Comparison of ENCODE assay signal across 20 cellular contexts in genomic region chr15:81146454-81146853, GRCh38. TPM values are rescaled to one million over a fixed set of nuclear protein-coding genes. Genes with fewer than 3 reads are reported as not detected.
DNase-seq lines count a peak whose midpoint lies in the region; ATAC-seq and TF ChIP-seq lines count a peak whose summit lies in the region.
"Had no signal": no experiment of that assay in that cellular context is flagged by ENCODE, and none has a peak within 500 bp of the region (broad histone marks: within the 10 kb centered on the region; RNA-seq: fewer than 3 reads in every experiment).

No MANE protein-coding gene starts in this region.

- H3K36me3 ChIP-seq in adipocyte (ENCODE audit: control insufficient read depth, insufficient read depth, low read length, severe bottlenecking), result no peaks in the 10 kb centered on the region
- H3K36me3 ChIP-seq in upper lobe of right lung, result no peaks in the 10 kb centered on the region
- no peaks in the 10 kb centered on the region for H3K36me3 ChIP-seq in testis (ENCODE audit: low read depth, missing control alignments)
- H3K36me3 ChIP-seq: BE2C, BLaER1 had no signal

- DNase-seq in AML-193 (lab: John Stamatoyannopoulos, UW), result peak; percentile 13 to 33
- DNase-seq in adipocyte (ENCODE audit: low read depth), result peak; percentile 62
- DNase-seq in fibroblast of gingiva (ENCODE audit: low read depth), result peak; percentile 29
- no peak for DNase-seq in upper lobe of right lung
- no peak for DNase-seq in effector CD4-positive, alpha-beta T cell
- no peak for DNase-seq in activated CD8-positive, alpha-beta T cell treated with anti-CD3 and anti-CD28 coated beads for 36 hours
- no peak for DNase-seq in amniotic stem cell (lab: John Stamatoyannopoulos, UW)
- no peak for DNase-seq in testis
- DNase-seq: 8988T; BE2C; C1 segment of cervical spinal cord; Caco-2; Calu3; CD4-positive, alpha-beta memory T cell; CD4-positive, CD25-positive, alpha-beta regulatory T cell; CD8-positive, alpha-beta memory T cell; DMS79 treated with DMSO at 0.1 percent for 48 hours; GF-D8 had no signal

- POLR2A ChIA-PET in activated CD8-positive, alpha-beta T cell treated with anti-CD3 and anti-CD28 coated beads for 36 hours (lab: Charles Lee), result no interaction called here

- no peak overlapping the region for H3K27ac Mint-ChIP-seq in activated CD8-positive, alpha-beta T cell treated with anti-CD3 and anti-CD28 coated beads for 36 hours
- H3K27ac Mint-ChIP-seq: CD14-positive monocyte; CD4-positive, CD25-positive, alpha-beta regulatory T cell had no signal

- no peak overlapping the region for H3K27ac ChIP-seq in upper lobe of right lung
- H3K27ac ChIP-seq in testis, result no peak overlapping the region
- H3K27ac ChIP-seq: BLaER1 had no signal

- H3K4me3 ChIP-seq in adipocyte (ENCODE audit: low read length), result no peak overlapping the region
- no peak overlapping the region for H3K4me3 ChIP-seq in upper lobe of right lung
- no peak overlapping the region for H3K4me3 ChIP-seq in testis
- H3K4me3 ChIP-seq: BLaER1 had no signal

- H3K4me3 Mint-ChIP-seq in activated CD8-positive, alpha-beta T cell treated with anti-CD3 and anti-CD28 coated beads for 36 hours, result no peak overlapping the region
- H3K4me3 Mint-ChIP-seq: CD14-positive monocyte; CD4-positive, alpha-beta memory T cell; CD4-positive, CD25-positive, alpha-beta regulatory T cell; CD8-positive, alpha-beta memory T cell had no signal

- no peak for TF ChIP-seq POLR2A in testis (IDR thresholded peaks at IDR 0.05)

- CTCF ChIA-PET in activated CD8-positive, alpha-beta T cell treated with anti-CD3 and anti-CD28 coated beads for 36 hours (lab: Charles Lee), result interaction anchor here (1.1 to 1.7 kb wide), 3 partner anchors 9 to 120 kb away, joined by 3 to 9 read pairs (median 4); no protein-coding TSS in a partner anchor

- peak; percentile 41 for ATAC-seq in upper lobe of right lung
- no peak for ATAC-seq in activated CD8-positive, alpha-beta T cell treated with anti-CD3 and anti-CD28 coated beads for 36 hours

- peaks cover 7% of the 10 kb centered on the region for H3K27me3 Mint-ChIP-seq in activated CD8-positive, alpha-beta T cell treated with anti-CD3 and anti-CD28 coated beads for 36 hours

- H3K9ac ChIP-seq in adipocyte (ENCODE audit: low read length), result no peak overlapping the region
- H3K9ac ChIP-seq: BLaER1 had no signal

- WGBS in testis, 2 donors, result 85 to 87% methylated on average over 1 of the region's 1 CpG

- no peak for TF ChIP-seq CTCF in upper lobe of right lung (IDR thresholded peaks at IDR 0.05)
- no peak for TF ChIP-seq CTCF in activated CD8-positive, alpha-beta T cell treated with anti-CD3 and anti-CD28 coated beads for 36 hours (IDR thresholded peaks at IDR 0.05)
- TF ChIP-seq CTCF in testis (IDR thresholded peaks at IDR 0.05), result no peak

- intact Hi-C loops in upper lobe of right lung (cut with DNase I) (no loop called here), testis (cut with DNase I; ENCODE audit: low total_unique reads) (no loop called here)
- intact Hi-C loops in activated CD8-positive, alpha-beta T cell treated with anti-CD3 and anti-CD28 coated beads for 36 hours (cut with micrococcal nuclease), result no loop called here

- H3K9me3 ChIP-seq in adipocyte (ENCODE audit: control insufficient read depth, low read length), result no peaks in the 10 kb centered on the region
- no peaks in the 10 kb centered on the region for H3K9me3 ChIP-seq in upper lobe of right lung
- no peaks in the 10 kb centered on the region for H3K9me3 ChIP-seq in testis
- H3K9me3 ChIP-seq: BE2C, BLaER1, Caco-2 had no signal

- no peaks in the 10 kb centered on the region for H3K36me3 Mint-ChIP-seq in activated CD8-positive, alpha-beta T cell treated with anti-CD3 and anti-CD28 coated beads for 36 hours (ENCODE audit: low read depth)
- H3K36me3 Mint-ChIP-seq: CD14-positive monocyte; CD4-positive, alpha-beta memory T cell; CD4-positive, CD25-positive, alpha-beta regulatory T cell; CD8-positive, alpha-beta memory T cell had no signal

- H3K27me3 ChIP-seq in adipocyte (replicated peaks; ENCODE audit: control insufficient read depth, insufficient read depth, low read length), result no peaks in the 10 kb centered on the region
- H3K27me3 ChIP-seq in upper lobe of right lung, result no peaks in the 10 kb centered on the region
- H3K27me3 ChIP-seq in testis, result no peaks in the 10 kb centered on the region
- H3K27me3 ChIP-seq: BE2C, BLaER1 had no signal

- H3K4me1 Mint-ChIP-seq in activated CD8-positive, alpha-beta T cell treated with anti-CD3 and anti-CD28 coated beads for 36 hours (ENCODE audit: low read depth), result no peaks in the 10 kb centered on the region
- H3K4me1 Mint-ChIP-seq: CD4-positive, alpha-beta memory T cell; CD4-positive, CD25-positive, alpha-beta regulatory T cell; CD8-positive, alpha-beta memory T cell had no signal

- H3K4me1 ChIP-seq in adipocyte (ENCODE audit: control insufficient read depth, insufficient read depth, low read length) (peaks cover 21% of the 10 kb centered on the region), upper lobe of right lung (no peaks in the 10 kb centered on the region), testis (no peaks in the 10 kb centered on the region)
- H3K4me1 ChIP-seq: BE2C, Caco-2 had no signal

- no peaks in the 10 kb centered on the region for H3K9me3 Mint-ChIP-seq in activated CD8-positive, alpha-beta T cell treated with anti-CD3 and anti-CD28 coated beads for 36 hours
- H3K9me3 Mint-ChIP-seq: CD4-positive, alpha-beta memory T cell; CD4-positive, CD25-positive, alpha-beta regulatory T cell; CD8-positive, alpha-beta memory T cell had no signal

RNA-seq across cellular contexts. Expression of gene CFAP161, which starts 12.4 kb away (rescaled TPM):
- total RNA-seq in upper lobe of right lung, result 1.3 TPM
- not detected for total RNA-seq in activated CD8-positive, alpha-beta T cell treated with anti-CD3 and anti-CD28 coated beads for 36 hours
- 1 to 10 TPM; 4.6 to 8.7 TPM for total RNA-seq in testis
- polyA plus RNA-seq in testis (ENCODE audit: insufficient read depth, low read depth, low replicate concordance), result 19.7 TPM
- total RNA-seq: Caco-2; Calu3; CD4-positive, alpha-beta memory T cell; CD8-positive, alpha-beta memory T cell had no signal
- polyA plus RNA-seq: CD14-positive monocyte; CD4-positive, alpha-beta memory T cell; CD4-positive, CD25-positive, alpha-beta regulatory T cell; CD8-positive, alpha-beta memory T cell had no signal

RNA-seq across cellular contexts. Expression of gene IL16, which starts 50.2 kb away (rescaled TPM):
- total RNA-seq in upper lobe of right lung (39.3 TPM), testis (10 to 100 TPM; 14.9 to 17.6 TPM)
- total RNA-seq in activated CD8-positive, alpha-beta T cell treated with anti-CD3 and anti-CD28 coated beads for 36 hours, result 100 to 1,000 TPM; 130 to 138 TPM
- polyA plus RNA-seq in testis (ENCODE audit: insufficient read depth, low read depth, low replicate concordance), result 13.1 TPM
- total RNA-seq: Caco-2, Calu3 had no signal

Comparison
In these comparisons a context has a peak if more than half of its experiments do, and no peak if none do; other contexts are left out.
1. DNase-seq: peak in AML-193 (2 of 2), adipocyte (single experiment) and fibroblast of gingiva (single experiment); none in upper lobe of right lung (single experiment), effector CD4-positive, alpha-beta T cell (single experiment), activated CD8-positive, alpha-beta T cell treated with anti-CD3 and anti-CD28 coated beads for 36 hours (single experiment), amniotic stem cell (single experiment) and testis (single experiment).